Comparison of ENCODE assay signal across 8 cellular contexts in the genomic region with DNA sequence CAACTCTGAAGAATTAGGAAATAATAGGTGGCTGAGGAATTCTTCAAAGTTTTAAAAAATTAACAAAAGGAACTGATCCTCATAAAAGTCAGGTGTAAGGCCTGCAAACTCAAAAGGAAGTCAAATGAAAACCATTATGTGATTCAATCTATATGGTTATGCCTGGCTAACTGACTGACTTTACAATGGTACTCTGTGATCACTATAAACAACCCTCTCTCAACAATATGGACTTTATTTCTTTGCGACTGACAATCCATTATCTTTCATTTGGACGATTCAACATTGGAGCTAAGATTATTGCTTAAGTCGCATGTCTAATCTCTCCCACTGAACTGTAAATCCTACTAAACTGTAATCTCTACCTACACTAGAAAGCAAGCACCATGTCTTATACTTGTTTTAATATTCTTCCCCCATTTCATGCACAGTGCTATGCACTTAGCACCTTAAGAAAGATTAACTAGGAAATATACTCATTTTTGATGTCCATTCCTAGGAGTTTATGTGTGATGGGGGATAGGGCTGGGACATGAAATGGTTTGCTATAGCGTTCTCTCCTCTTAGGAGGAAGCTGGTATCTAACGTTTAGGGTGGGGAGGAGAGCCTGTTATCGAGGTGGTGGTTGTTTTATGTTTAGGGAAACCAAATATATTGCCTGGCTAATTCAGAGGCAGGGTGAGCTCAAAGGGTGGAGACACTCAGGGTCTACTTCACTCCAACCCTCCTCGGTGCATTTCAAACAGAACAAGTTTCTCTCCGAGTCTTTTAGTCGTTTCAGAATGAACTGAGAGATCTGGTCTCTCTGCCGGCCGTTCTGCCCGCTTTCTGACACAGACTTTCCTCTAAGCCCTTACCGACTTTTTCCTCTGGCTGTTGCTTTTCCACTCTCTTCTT. TPM values are rescaled to one million over a fixed set of nuclear protein-coding genes. Genes with fewer than 3 reads are reported as not detected.
A peak's percentile ranks its signal among the peaks of the same experiment; 100 is the strongest.
DNase-seq lines count a peak whose midpoint lies in the region; ATAC-seq and TF ChIP-seq lines count a peak whose summit lies in the region.

No MANE protein-coding gene starts in this region.

- peak overlapping the region; percentile 96 to 97 (median 97); a peak in 6 of 7 replicates for H3K27ac Mint-ChIP-seq in H9

- no peak for DNase-seq in AG04450 (ENCODE audit: low read depth, low spot score)
- no peak for DNase-seq in H9
- DNase-seq in SW480 (ENCODE audit: low spot score), result peak; percentile 9
- DNase-seq in dedifferentiated amniotic fluid mesenchymal stem cell (ENCODE audit: extremely low spot score), result peak; percentile 22
- no peak for DNase-seq in right lobe of liver
- DNase-seq in superior temporal gyrus (ENCODE audit: extremely low spot score), result peak; percentile 39
- DNase-seq in NCI-H2196 (lab: John Stamatoyannopoulos, UW; ENCODE audit: unreplicated experiment), result no peak
- no peak for DNase-seq in GM10248 (ENCODE audit: extremely low spot score)

- H3K18ac ChIP-seq in H9 (ENCODE audit: insufficient read length, low read depth, low read length), result no peak overlapping the region

- H3K56ac ChIP-seq in H9 (ENCODE audit: insufficient read length, low read depth, low read length), result no peak overlapping the region

- H3K27me3 ChIP-seq in AG04450 (ENCODE audit: control insufficient read depth, insufficient read depth, low read length), result peaks cover 3% of the 10 kb centered on the region
- H3K27me3 ChIP-seq in H9 (ENCODE audit: insufficient read depth, low read length), result no peaks in the 10 kb centered on the region
- no peaks in the 10 kb centered on the region for H3K27me3 ChIP-seq in right lobe of liver

- H4K20me1 ChIP-seq in H9 (ENCODE audit: control insufficient read depth, insufficient read depth, insufficient read length), result no peaks in the 10 kb centered on the region

- H3K9me3 ChIP-seq in AG04450 (ENCODE audit: control insufficient read depth, insufficient read depth, low read length) (no peaks in the 10 kb centered on the region; the same call in 1 of the 2 replicates), H9 (ENCODE audit: control insufficient read depth, low read depth, low read length) (no peaks in the 10 kb centered on the region), right lobe of liver (no peaks in the 10 kb centered on the region)

- H4K8ac ChIP-seq in H9 (replicated peaks; ENCODE audit: insufficient read length, low read depth, low read length), result no peak overlapping the region

- no peak overlapping the region for H4K91ac ChIP-seq in H9 (ENCODE audit: insufficient read length, low read depth, low read length)

- H2BK5ac ChIP-seq in H9 (ENCODE audit: insufficient read length, low read length), result no peak overlapping the region

- no peak overlapping the region for H4K5ac ChIP-seq in H9 (ENCODE audit: insufficient read length, low read depth, low read length)

- H2BK120ac ChIP-seq in H9 (ENCODE audit: low read depth, low read length, poor library complexity, severe bottlenecking), result no peak overlapping the region

- peak overlapping the region; percentile 98 for H3K4me2 ChIP-seq in H9 (ENCODE audit: insufficient read depth, insufficient read length, low read length)

- peak overlapping the region; percentile 95 to 99 for H3K4me3 Mint-ChIP-seq in H9

- WGBS in H9 (ENCODE audit: extremely low coverage, insufficient read length, low lambda C conversion rate), result no CpG with 5 or more reads among the region's 13 CpGs
- 2% methylated on average over 13 of the region's 13 CpGs for WGBS in right lobe of liver (ENCODE audit: insufficient coverage, low coverage, low lambda C conversion rate, missing lambda C conversion rate)

- no peaks in the 10 kb centered on the region for H3K79me1 ChIP-seq in H9 (ENCODE audit: insufficient read depth, low read depth, low read length, poor library complexity, severe bottlenecking)

- peaks cover 15 to 21% of the 10 kb centered on the region in 2 experiments for H3K4me1 Mint-ChIP-seq in H9

- H3K23me2 ChIP-seq in H9 (ENCODE audit: insufficient read length, low read depth, low read length, poor library complexity, severe bottlenecking), result peaks cover 10% of the 10 kb centered on the region

- CTCF ChIA-PET in AG04450 (lab: Charles Lee) (no interaction called here), GM10248 (lab: Yijun Ruan, JAX) (interaction anchor here (0.6 to 1.2 kb wide), 4 partner anchors 9 to 22 kb away, joined by 3 to 5 read pairs (median 4); no protein-coding TSS in a partner anchor)

- peak overlapping the region; percentile 96 for H3K4me3 ChIP-seq in AG04450 (ENCODE audit: low read depth, low read length)
- peak overlapping the region; percentile 87 to 100 (median 92) for H3K4me3 ChIP-seq in right lobe of liver

- POLR2A ChIA-PET in AG04450 (lab: Yijun Ruan, JAX), result interaction anchor here (0.6 to 1.6 kb wide), 5 partner anchors 12 to 61 kb away, joined by 3 to 9 read pairs (median 5); no protein-coding TSS in a partner anchor
- POLR2A ChIA-PET in GM10248 (lab: Yijun Ruan, JAX), result no interaction called here

- no peak overlapping the region for H2AFZ ChIP-seq in H9 (ENCODE audit: low read length)

- no peak overlapping the region for H2BK20ac ChIP-seq in H9 (ENCODE audit: low read depth, low read length, poor library complexity, severe bottlenecking)

- peaks cover 5% of the 10 kb centered on the region; the same call in 1 of the 2 replicates for H3K4me1 ChIP-seq in H9 (ENCODE audit: insufficient read depth, low read length)
- peaks cover 0 to 21% (median 9%) of the 10 kb centered on the region in 4 donors for H3K4me1 ChIP-seq in right lobe of liver

- no peaks in the 10 kb centered on the region for H3K36me3 ChIP-seq in right lobe of liver

- intact Hi-C loops in right lobe of liver (cut with DNase I), result no loop called here

- no peaks in the 10 kb centered on the region; the same call in 1 of the 2 replicates for H3K27me3 Mint-ChIP-seq in H9 (ENCODE audit: low read depth)

- no peak overlapping the region for H3K4ac ChIP-seq in H9 (ENCODE audit: low read depth, low read length)

- no peak overlapping the region for H2BK12ac ChIP-seq in H9 (ENCODE audit: insufficient read length, low read depth, low read length)

- H3T11ph ChIP-seq in H9 (ENCODE audit: low read length), result no peak overlapping the region

- TF ChIP-seq CTCF in AG04450 (IDR thresholded peaks at IDR 0.05; ENCODE audit: low read depth, low read length) (no peak), H9 (conservative IDR thresholded peaks at IDR 0.05) (no peak), right lobe of liver (IDR thresholded peaks at IDR 0.05) (no peak), GM10248 (IDR thresholded peaks at IDR 0.05; ENCODE audit: control extremely low read depth, extremely low read depth, low read depth, missing control alignments) (no peak)

- H2AK5ac ChIP-seq in H9 (ENCODE audit: insufficient read length, low read length), result no peak overlapping the region

- ATAC-seq in right lobe of liver, result peak; percentile 11 to 31 (median 24)

- H3K27ac ChIP-seq in AG04450 (ENCODE audit: low read depth, low read length), result peak overlapping the region; percentile 77
- H3K27ac ChIP-seq in H9 (ENCODE audit: insufficient read length, low read depth, low read length), result no peak overlapping the region
- peak overlapping the region; percentile 86 to 99 (median 93) for H3K27ac ChIP-seq in right lobe of liver

- no peak for TF ChIP-seq POLR2A in right lobe of liver (IDR thresholded peaks at IDR 0.05)

- no peak overlapping the region for H3K23ac ChIP-seq in H9 (ENCODE audit: insufficient read length, low read depth, low read length)

- no peak overlapping the region for H2BK15ac ChIP-seq in H9 (ENCODE audit: low read depth, low read length)

- peaks cover 0 to 2% of the 10 kb centered on the region in 2 experiments; a peak in 1 of 5 replicates for H3K9me3 Mint-ChIP-seq in H9

- peaks cover 8% of the 10 kb centered on the region; the same call in 1 of the 2 replicates for H3K79me2 ChIP-seq in H9 (ENCODE audit: insufficient read depth, low read length)

- peaks cover 3 to 16% (median 15%) of the 10 kb centered on the region in 3 experiments; a peak in 6 of 7 replicates for H3K36me3 Mint-ChIP-seq in H9 (ENCODE audit: insufficient read depth in 1 of 3, low read depth in 3 of 3)

- H3K14ac ChIP-seq in H9 (ENCODE audit: insufficient read depth, low read length), result no peak overlapping the region

- H3K9ac ChIP-seq in H9 (ENCODE audit: extremely low read depth, insufficient read length, low read length), result peak overlapping the region; percentile 78

RNA-seq across cellular contexts. Expression of gene STK38, which starts 1.3 kb away (rescaled TPM):
- polyA plus RNA-seq in AG04450 (2011; rRNA removed), result 27.1 and 34.9 TPM in 2 replicates
- 14.7 and 17.3 TPM in 2 replicates for polyA minus RNA-seq in AG04450 (2011; rRNA and poly(A)+ RNA removed)
- 17.5 TPM in 2 replicates for total RNA-seq in H9 (2021)
- 10 to 100 TPM; 12.5 to 19.2 (median 16.1) TPM for total RNA-seq in right lobe of liver

RNA-seq across cellular contexts. Expression of gene SRSF3, which starts 48.1 kb away (rescaled TPM):
- 317 and 423 TPM in 2 replicates for polyA plus RNA-seq in AG04450 (2011; rRNA removed)
- 181 and 213 TPM in 2 replicates for polyA minus RNA-seq in AG04450 (2011; rRNA and poly(A)+ RNA removed)
- total RNA-seq in H9 (2021) (954 and 960 TPM in 2 replicates), right lobe of liver (100 to 1,000 TPM in 2 of 6 experiments, 10 to 100 TPM in 4; 36.8 to 103 (median 71.4) TPM)

Comparison
In these comparisons a context has a peak if more than half of its experiments do, and no peak if none do; other contexts are left out.
1. DNase-seq: peak in SW480 (single experiment), dedifferentiated amniotic fluid mesenchymal stem cell (single experiment) and superior temporal gyrus (single experiment); none in AG04450 (single experiment), H9 (single experiment), right lobe of liver (0 of 3), NCI-H2196 (single experiment) and GM10248 (single experiment).